ENCODE assay signal across 22 cellular contexts in the genomic region with DNA sequence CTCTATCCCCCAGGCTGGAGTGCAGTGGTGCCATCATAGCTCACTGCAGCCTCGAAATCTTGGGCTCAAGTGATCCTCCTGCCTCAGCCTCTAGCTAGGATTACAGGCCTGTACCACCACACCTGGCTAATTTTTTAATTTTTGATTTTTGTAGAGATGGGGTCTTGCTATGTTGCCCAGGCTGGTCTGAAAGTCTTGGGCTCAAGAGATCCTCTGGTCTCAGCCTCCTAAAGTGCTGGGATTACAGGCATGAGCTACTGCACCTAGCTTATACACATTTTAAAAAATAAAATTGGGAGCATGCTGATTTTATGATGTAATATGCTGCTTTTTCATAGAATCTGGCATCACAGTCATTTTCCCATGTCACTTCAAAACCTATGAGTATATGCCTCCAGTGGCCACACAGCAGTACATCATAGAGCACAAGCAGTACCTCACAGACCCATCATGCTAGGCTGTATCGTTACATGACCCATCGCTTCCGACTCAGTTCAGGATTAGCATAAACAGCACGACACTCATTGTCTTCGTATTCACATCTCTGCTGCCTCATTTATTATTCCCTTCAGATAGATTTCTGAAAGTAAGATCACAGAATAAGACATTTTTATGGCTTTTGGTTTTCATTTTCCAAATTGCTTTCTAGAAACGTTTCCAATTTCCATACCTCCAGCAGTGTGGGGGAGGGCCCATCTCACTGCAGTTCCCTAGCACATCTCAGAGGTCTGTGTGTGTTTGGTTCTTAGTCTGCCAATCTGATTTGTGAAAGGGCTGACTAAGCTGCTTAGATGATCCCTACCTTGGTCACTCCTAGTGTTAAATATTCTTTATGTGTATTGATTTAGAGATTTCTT. TPM values are rescaled to one million over a fixed set of nuclear protein-coding genes. Genes with fewer than 3 reads are reported as not detected.
A peak's percentile ranks its signal among the peaks of the same experiment; 100 is the strongest.
DNase-seq lines count a peak whose midpoint lies in the region; ATAC-seq and TF ChIP-seq lines count a peak whose summit lies in the region.
"Had no signal": no experiment of that assay in that cellular context is flagged by ENCODE, and none has a peak within 500 bp of the region (broad histone marks: within the 10 kb centered on the region; RNA-seq: fewer than 3 reads in every experiment).

No MANE protein-coding gene starts in this region.

- WGBS in heart left ventricle, 4 donors = 57 to 63% (median 59%) methylated on average over 7 of the region's 7 CpGs

- H3K36me3 Mint-ChIP-seq in activated T-helper 17 cell treated with anti-CD3 and anti-CD28 coated beads, Interleukin-2, amount 50 U/mL, for 72 hours (ENCODE audit: low read depth) = no peaks in the 10 kb centered on the region
- H3K36me3 Mint-ChIP-seq in neural progenitor cell = no peaks in the 10 kb centered on the region
- no peaks in the 10 kb centered on the region for H3K36me3 Mint-ChIP-seq in CD8-positive, alpha-beta memory T cell
- H3K36me3 Mint-ChIP-seq: activated CD8-positive, alpha-beta memory T cell treated with anti-CD3 and anti-CD28 coated beads, Interleukin-2, amount 10 ng/mL, durations not matched to agents 7 days and 5 days; naive B cell had no signal

- H3K9me3 ChIP-seq in HCT116 (ENCODE audit: control insufficient read depth in 1 of 2, insufficient read depth in 1 of 2, low read depth in 1 of 2, low read length in 2 of 2) (no peaks in the 10 kb centered on the region), neural progenitor cell (ENCODE audit: low read depth) (no peaks in the 10 kb centered on the region), heart left ventricle (no peaks in the 10 kb centered on the region)
- no peaks in the 10 kb centered on the region for H3K9me3 ChIP-seq in CD8-positive, alpha-beta memory T cell (ENCODE audit: low read length)
- H3K9me3 ChIP-seq: Peyer's patch, psoas muscle had no signal

- H3K27me3 ChIP-seq in HCT116 (ENCODE audit: insufficient read depth, low read length) (no peaks in the 10 kb centered on the region), neural progenitor cell (no peaks in the 10 kb centered on the region), heart left ventricle (peaks cover 0 to 15% (median 0%) of the 10 kb centered on the region in 9 donors)
- H3K27me3 ChIP-seq in CD8-positive, alpha-beta memory T cell (ENCODE audit: insufficient read depth, low read length, poor library complexity, severe bottlenecking) = no peaks in the 10 kb centered on the region
- H3K27me3 ChIP-seq: Peyer's patch had no signal

- ATAC-seq in HCT116 (peak; percentile 74), heart left ventricle (no peak)
- peak; percentile 64 for ATAC-seq in activated T-helper 17 cell treated with anti-CD3 and anti-CD28 coated beads, Interleukin-2, amount 50 U/mL, for 72 hours (replicated peaks)
- ATAC-seq: activated CD8-positive, alpha-beta memory T cell treated with anti-CD3 and anti-CD28 coated beads, Interleukin-2, amount 10 ng/mL, durations not matched to agents 7 days and 5 days; esophagus mucosa; left lobe of liver had no signal

- H3K4me3 ChIP-seq in HCT116 (replicated peaks in 1 of 2; ENCODE audit: low read depth in 1 of 2, low read length in 2 of 2) (no peak overlapping the region), neural progenitor cell (no peak overlapping the region), heart left ventricle (no peak overlapping the region)
- H3K4me3 ChIP-seq in CD8-positive, alpha-beta memory T cell (ENCODE audit: low read length) = no peak overlapping the region
- H3K4me3 ChIP-seq: Peyer's patch, psoas muscle had no signal

- H3K79me2 ChIP-seq in HCT116 (ENCODE audit: insufficient read depth, low read length) (no peaks in the 10 kb centered on the region), neural progenitor cell (ENCODE audit: low read depth) (no peaks in the 10 kb centered on the region)

- H3K4me1 ChIP-seq in HCT116 (ENCODE audit: control insufficient read depth in 1 of 2, insufficient read depth in 2 of 2, low read length in 2 of 2) (no peaks in the 10 kb centered on the region), neural progenitor cell (peaks cover 26% of the 10 kb centered on the region), heart left ventricle (peaks cover 0 to 6% (median 0%) of the 10 kb centered on the region in 12 donors)
- H3K4me1 ChIP-seq in CD8-positive, alpha-beta memory T cell (ENCODE audit: insufficient read depth, low read length) = no peaks in the 10 kb centered on the region
- H3K4me1 ChIP-seq: Peyer's patch had no signal

- H3K27me3 Mint-ChIP-seq in activated T-helper 17 cell treated with anti-CD3 and anti-CD28 coated beads, Interleukin-2, amount 50 U/mL, for 72 hours = peaks cover 5% of the 10 kb centered on the region
- peaks cover 6% of the 10 kb centered on the region for H3K27me3 Mint-ChIP-seq in neural progenitor cell (ENCODE audit: insufficient read depth, low read depth)
- H3K27me3 Mint-ChIP-seq in CD8-positive, alpha-beta memory T cell = peaks cover 2 to 13% of the 10 kb centered on the region in 2 donors

- TF ChIP-seq RAD21 in HCT116 (IDR thresholded peaks at IDR 0.05; ENCODE audit: low read depth) = no peak

- TF ChIP-seq CTCF in HCT116 (IDR thresholded peaks at IDR 0.05 in 2 of 3, conservative IDR thresholded peaks at IDR 0.05 in 1 of 3; ENCODE audit: borderline replicate concordance in 1 of 3, insufficient read depth in 1 of 3, low read depth in 2 of 3, low read length in 2 of 3) (no peak), neural progenitor cell (IDR thresholded peaks at IDR 0.05) (peak; percentile 15), heart left ventricle (IDR thresholded peaks at IDR 0.05) (no peak)

- H3K4me2 ChIP-seq in HCT116 (ENCODE audit: low read length) (no peak overlapping the region), neural progenitor cell (peak overlapping the region; percentile 8)

- RAD21 ChIA-PET in HCT116 (lab: Charles Lee; ENCODE audit: low non-redundant PET in 1 of 2, low total read pairs in 2 of 2, uncharacterized antibody in 2 of 2, unreplicated experiment in 2 of 2) = no interaction called here

- peaks cover 13% of the 10 kb centered on the region for H3F3A ChIP-seq in neural progenitor cell (ENCODE audit: low read depth)

- TF ChIP-seq POLR2A in HCT116 (IDR thresholded peaks at IDR 0.05; ENCODE audit: borderline replicate concordance, extremely low read depth, insufficient read depth, insufficient read length) (no peak), heart left ventricle (IDR thresholded peaks at IDR 0.05) (no peak)

- DNase-seq in NCI-H2081 (lab: John Stamatoyannopoulos, UW) (peak; percentile 11 to 37), NCI-H2081 treated with DMSO at 0.1 percent for 48 hours (lab: John Stamatoyannopoulos, UW) (no peak), HCT116 (ENCODE audit: low read depth, low spot score) (no peak), neural progenitor cell (ENCODE audit: low spot score) (peak; percentile 35), heart left ventricle (no peak), COLO829 (ENCODE audit: low spot score) (no peak)
- no peak for DNase-seq in CD8-positive, alpha-beta memory T cell
- DNase-seq: ACHN; activated CD8-positive, alpha-beta memory T cell treated with anti-CD3 and anti-CD28 coated beads, Interleukin-2, amount 10 ng/mL, durations not matched to agents 7 days and 5 days; activated naive CD4-positive, alpha-beta T cell treated with Interleukin-2 at 50 U/mL for 16 hours; COR-L47; hypothalamus; KG1; naive B cell; NCI-H1436; NCI-H446 treated with DMSO at 0.1 percent for 48 hours; Peyer's patch; psoas muscle; substantia nigra had no signal

- H2AFZ ChIP-seq in HCT116 (ENCODE audit: low read depth, low read length, poor library complexity, severe bottlenecking) (no peak overlapping the region), neural progenitor cell (replicated peaks) (no peak overlapping the region)

- H3K9ac ChIP-seq in HCT116 (ENCODE audit: low read length) = no peak overlapping the region
- H3K9ac ChIP-seq in neural progenitor cell = no peak overlapping the region

- H3K9me3 Mint-ChIP-seq in activated T-helper 17 cell treated with anti-CD3 and anti-CD28 coated beads, Interleukin-2, amount 50 U/mL, for 72 hours = no peaks in the 10 kb centered on the region
- no peaks in the 10 kb centered on the region for H3K9me3 Mint-ChIP-seq in neural progenitor cell
- H3K9me3 Mint-ChIP-seq in CD8-positive, alpha-beta memory T cell = no peaks in the 10 kb centered on the region
- H3K9me3 Mint-ChIP-seq: naive B cell had no signal

- H3K4me3 Mint-ChIP-seq in activated T-helper 17 cell treated with anti-CD3 and anti-CD28 coated beads, Interleukin-2, amount 50 U/mL, for 72 hours = no peak overlapping the region
- H3K4me3 Mint-ChIP-seq in neural progenitor cell = no peak overlapping the region
- H3K4me3 Mint-ChIP-seq in CD8-positive, alpha-beta memory T cell = no peak overlapping the region
- H3K4me3 Mint-ChIP-seq: activated CD8-positive, alpha-beta memory T cell treated with anti-CD3 and anti-CD28 coated beads, Interleukin-2, amount 10 ng/mL, durations not matched to agents 7 days and 5 days; naive B cell had no signal

- no peak overlapping the region for H3K27ac Mint-ChIP-seq in activated T-helper 17 cell treated with anti-CD3 and anti-CD28 coated beads, Interleukin-2, amount 50 U/mL, for 72 hours
- H3K27ac Mint-ChIP-seq in neural progenitor cell = no peak overlapping the region
- H3K27ac Mint-ChIP-seq in CD8-positive, alpha-beta memory T cell = no peak overlapping the region
- H3K27ac Mint-ChIP-seq: activated CD8-positive, alpha-beta memory T cell treated with anti-CD3 and anti-CD28 coated beads, Interleukin-2, amount 10 ng/mL, durations not matched to agents 7 days and 5 days; naive B cell had no signal

- CTCF ChIA-PET in HCT116 (lab: Charles Lee) = no interaction called here
- CTCF ChIA-PET in CD8-positive, alpha-beta memory T cell (lab: Charles Lee) = interaction anchor here (1.0 kb wide), 1 partner anchor 9 kb away, joined by 4 read pairs; no protein-coding TSS in a partner anchor

- BruUV-seq in HCT116 (replicated peaks; lab: Mats Ljungman, UMichigan) = no TSS peak

- no peaks in the 10 kb centered on the region for H3K9me2 ChIP-seq in HCT116 (ENCODE audit: insufficient read depth)

- POLR2A ChIA-PET in HCT116 (lab: Charles Lee) = no interaction called here
- POLR2A ChIA-PET in CD8-positive, alpha-beta memory T cell (lab: Charles Lee) = no interaction called here

- intact Hi-C loops in HCT116 (cut with micrococcal nuclease) (no loop called here), heart left ventricle (cut with DNase I) (no loop called here)

- H3K4me1 Mint-ChIP-seq in activated T-helper 17 cell treated with anti-CD3 and anti-CD28 coated beads, Interleukin-2, amount 50 U/mL, for 72 hours = no peaks in the 10 kb centered on the region
- peaks cover 17% of the 10 kb centered on the region for H3K4me1 Mint-ChIP-seq in neural progenitor cell
- H3K4me1 Mint-ChIP-seq in CD8-positive, alpha-beta memory T cell = no peaks in the 10 kb centered on the region
- H3K4me1 Mint-ChIP-seq: activated CD8-positive, alpha-beta memory T cell treated with anti-CD3 and anti-CD28 coated beads, Interleukin-2, amount 10 ng/mL, durations not matched to agents 7 days and 5 days; naive B cell had no signal

- H4K20me1 ChIP-seq in HCT116 (ENCODE audit: insufficient read depth) (no peaks in the 10 kb centered on the region), neural progenitor cell (ENCODE audit: low read depth) (no peaks in the 10 kb centered on the region)

- H3K27ac ChIP-seq in HCT116 (ENCODE audit: low read depth, low read length) (no peak overlapping the region), neural progenitor cell (no peak overlapping the region), heart left ventricle (no peak overlapping the region)
- H3K27ac ChIP-seq in CD8-positive, alpha-beta memory T cell (ENCODE audit: low read depth, low read length) = no peak overlapping the region
- H3K27ac ChIP-seq: Peyer's patch, psoas muscle had no signal

- H3K36me3 ChIP-seq in HCT116 (ENCODE audit: control insufficient read depth in 1 of 2, insufficient read depth in 2 of 2, low read length in 2 of 2) = no peaks in the 10 kb centered on the region
- H3K36me3 ChIP-seq in neural progenitor cell = no peaks in the 10 kb centered on the region
- H3K36me3 ChIP-seq in heart left ventricle = no peaks in the 10 kb centered on the region
- H3K36me3 ChIP-seq in CD8-positive, alpha-beta memory T cell (ENCODE audit: insufficient read depth, low read length) = no peaks in the 10 kb centered on the region
- H3K36me3 ChIP-seq: Peyer's patch had no signal

RNA-seq across cellular contexts. Expression of a gene that starts 36.0 kb away (rescaled TPM):
- 10.9 TPM for total RNA-seq in HCT116 (2021; ENCODE audit: unreplicated experiment)
- polyA plus RNA-seq in HCT116 (2012) = 2.5 and 3.8 TPM in 2 replicates
- total RNA-seq in activated T-helper 17 cell treated with anti-CD3 and anti-CD28 coated beads, Interleukin-2, amount 50 U/mL, for 72 hours = 10 to 100 TPM; 10.1 to 32.7 TPM
- 19.6 and 34.4 TPM in 2 replicates for total RNA-seq in neural progenitor cell (ENCODE audit: low replicate concordance)
- 1 to 10 TPM in 8 of 9 donors, under 1 TPM in 1; 0.94 to 6.2 (median 3.0) TPM for total RNA-seq in heart left ventricle
- 1 to 10 TPM; 1.1 to 1.4 TPM for polyA plus RNA-seq in heart left ventricle
- 1 to 10 TPM; 4.4 to 4.9 TPM for total RNA-seq in CD8-positive, alpha-beta memory T cell
- polyA plus RNA-seq in CD8-positive, alpha-beta memory T cell = 2.1 TPM

RNA-seq across cellular contexts. Expression of a gene that starts 55.1 kb away (rescaled TPM):
- total RNA-seq in HCT116 (2021; ENCODE audit: unreplicated experiment) = not detected
- polyA plus RNA-seq in HCT116 (2012) = 0.15 and 0.18 TPM in 2 replicates
- total RNA-seq in activated T-helper 17 cell treated with anti-CD3 and anti-CD28 coated beads, Interleukin-2, amount 50 U/mL, for 72 hours = not detected
- total RNA-seq in neural progenitor cell (ENCODE audit: low replicate concordance) = 1.2 and 2.6 TPM in 2 replicates
- total RNA-seq in heart left ventricle = over 10,000 TPM in 4 of 9 donors, 1,000 to 10,000 TPM in 5; 1,926 to 30,941 (median 8,947) TPM
- polyA plus RNA-seq in heart left ventricle = 1,000 to 10,000 TPM; 3,190 to 8,475 TPM
- not detected for total RNA-seq in CD8-positive, alpha-beta memory T cell
- polyA plus RNA-seq in CD8-positive, alpha-beta memory T cell = not detected
- total RNA-seq: activated CD8-positive, alpha-beta memory T cell treated with anti-CD3 and anti-CD28 coated beads, Interleukin-2, amount 10 ng/mL, durations not matched to agents 7 days and 5 days; left lobe of liver had no signal

Comparison
In these comparisons a context has a peak if more than half of its experiments do, and no peak if none do; other contexts are left out.
1. DNase-seq: peak in NCI-H2081 (2 of 2) and neural progenitor cell (single experiment); none in NCI-H2081 treated with DMSO at 0.1 percent for 48 hours (single experiment), HCT116 (single experiment), heart left ventricle (0 of 5), COLO829 (single experiment) and CD8-positive, alpha-beta memory T cell (0 of 5).
2. ATAC-seq: peak in HCT116 (single experiment) and activated T-helper 17 cell treated with anti-CD3 and anti-CD28 coated beads, Interleukin-2, amount 50 U/mL, for 72 hours (single experiment); none in heart left ventricle (0 of 4).
3. RNA of a gene that starts 55.1 kb away (total RNA-seq): 1,926 to 30,941 TPM in heart left ventricle; 1.2 to 2.6 TPM in neural progenitor cell, not detected in HCT116 (single experiment), not detected in activated T-helper 17 cell treated with anti-CD3 and anti-CD28 coated beads, Interleukin-2, amount 50 U/mL, for 72 hours and not detected in CD8-positive, alpha-beta memory T cell; every median in the first group is over 100 times any median in the second.